ENCODE assay signal across 1 cellular context in the genomic region with DNA sequence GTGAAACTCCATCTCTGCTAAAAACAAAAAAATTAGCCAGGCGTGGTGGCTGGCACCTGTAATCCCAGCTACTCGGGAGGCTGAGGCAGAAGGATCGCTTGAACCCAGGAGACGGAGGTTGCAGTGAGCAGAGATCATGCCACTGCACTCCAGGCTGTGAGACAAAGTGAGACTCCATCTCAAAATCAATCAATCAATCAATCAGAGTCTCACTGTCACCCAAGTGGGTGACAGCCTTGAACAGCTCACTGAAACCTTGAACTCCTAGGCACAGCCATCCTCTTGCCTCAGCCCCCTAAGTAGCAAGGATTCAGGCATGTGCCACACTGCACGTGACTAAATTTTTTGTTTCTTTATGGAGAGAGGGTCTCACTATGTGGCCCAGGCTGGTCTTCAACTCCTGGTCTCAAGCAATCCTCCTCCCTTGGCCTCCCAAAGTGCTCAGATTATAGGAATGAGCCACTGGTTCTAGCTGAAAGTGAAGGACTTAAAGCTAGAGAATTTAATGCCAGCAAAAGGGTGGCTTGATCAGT.
TF ChIP-seq lines count a peak whose summit lies in the region.

No MANE protein-coding gene starts in this region.

TF ChIP-seq in HepG2, 621 proteins besides CTCF, POLR2A, EP300 and RAD21 (continued from another document):
- TF ChIP-seq, protein P1, sequence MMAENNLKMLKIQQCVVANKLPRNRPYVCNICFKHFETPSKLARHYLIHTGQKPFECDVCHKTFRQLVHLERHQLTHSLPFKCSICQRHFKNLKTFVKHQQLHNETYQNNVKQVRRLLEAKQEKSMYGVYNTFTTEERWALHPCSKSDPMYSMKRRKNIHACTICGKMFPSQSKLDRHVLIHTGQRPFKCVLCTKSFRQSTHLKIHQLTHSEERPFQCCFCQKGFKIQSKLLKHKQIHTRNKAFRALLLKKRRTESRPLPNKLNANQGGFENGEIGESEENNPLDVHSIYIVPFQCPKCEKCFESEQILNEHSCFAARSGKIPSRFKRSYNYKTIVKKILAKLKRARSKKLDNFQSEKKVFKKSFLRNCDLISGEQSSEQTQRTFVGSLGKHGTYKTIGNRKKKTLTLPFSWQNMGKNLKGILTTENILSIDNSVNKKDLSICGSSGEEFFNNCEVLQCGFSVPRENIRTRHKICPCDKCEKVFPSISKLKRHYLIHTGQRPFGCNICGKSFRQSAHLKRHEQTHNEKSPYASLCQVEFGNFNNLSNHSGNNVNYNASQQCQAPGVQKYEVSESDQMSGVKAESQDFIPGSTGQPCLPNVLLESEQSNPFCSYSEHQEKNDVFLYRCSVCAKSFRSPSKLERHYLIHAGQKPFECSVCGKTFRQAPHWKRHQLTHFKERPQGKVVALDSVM (CRISPR knock-in tag; IDR thresholded peaks at IDR 0.05), result peak; percentile 17; the same call in 1 of the 2 replicates
- no peak for TF ChIP-seq ZNF598 (CRISPR knock-in tag; IDR thresholded peaks at IDR 0.05; ENCODE audit: borderline replicate concordance)
- no peak for TF ChIP-seq SIN3A (IDR thresholded peaks at IDR 0.05; ENCODE audit: borderline replicate concordance, low read depth, low read length)
- no peak for TF ChIP-seq ZNF335 (CRISPR knock-in tag; IDR thresholded peaks at IDR 0.05)
- TF ChIP-seq, protein P2, sequence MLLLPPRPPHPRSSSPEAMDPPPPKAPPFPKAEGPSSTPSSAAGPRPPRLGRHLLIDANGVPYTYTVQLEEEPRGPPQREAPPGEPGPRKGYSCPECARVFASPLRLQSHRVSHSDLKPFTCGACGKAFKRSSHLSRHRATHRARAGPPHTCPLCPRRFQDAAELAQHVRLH (CRISPR knock-in tag; IDR thresholded peaks at IDR 0.05; ENCODE audit: borderline replicate concordance, low read depth), result no peak
- TF ChIP-seq, protein P3, sequence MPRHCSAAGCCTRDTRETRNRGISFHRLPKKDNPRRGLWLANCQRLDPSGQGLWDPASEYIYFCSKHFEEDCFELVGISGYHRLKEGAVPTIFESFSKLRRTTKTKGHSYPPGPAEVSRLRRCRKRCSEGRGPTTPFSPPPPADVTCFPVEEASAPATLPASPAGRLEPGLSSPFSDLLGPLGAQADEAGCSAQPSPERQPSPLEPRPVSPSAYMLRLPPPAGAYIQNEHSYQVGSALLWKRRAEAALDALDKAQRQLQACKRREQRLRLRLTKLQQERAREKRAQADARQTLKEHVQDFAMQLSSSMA (CRISPR knock-in tag; IDR thresholded peaks at IDR 0.05), result 0 out of 2 replicates have a peak, but pooled peaks have one; percentile 25
- no peak for TF ChIP-seq SOX6 (IDR thresholded peaks at IDR 0.05)
- no peak for TF ChIP-seq SOX6 (CRISPR knock-in tag; IDR thresholded peaks at IDR 0.05)
- 0 out of 2 replicates have a peak, but pooled peaks have one; percentile 8 for TF ChIP-seq ZNF121 (CRISPR knock-in tag; IDR thresholded peaks at IDR 0.05)
- no peak for TF ChIP-seq TCF7L2 (IDR thresholded peaks at IDR 0.05; ENCODE audit: low read depth, low read length)
- TF ChIP-seq ZNF781 (CRISPR knock-in tag; IDR thresholded peaks at IDR 0.05; ENCODE audit: borderline replicate concordance, not compliant biosample characterization), result no peak
